Comparison of ENCODE assay signal across 23 cellular contexts in genomic region chr11:116700586-116701220, GRCh38.
"Had no signal": no experiment of that assay in that cellular context is flagged by ENCODE, and none has a peak within 500 bp of the region (broad histone marks: within the 10 kb centered on the region; RNA-seq: fewer than 3 reads in every experiment).

No MANE protein-coding gene starts in this region.

- H3K4me3 Mint-ChIP-seq: activated CD4-positive, alpha-beta memory T cell treated with anti-CD3 and anti-CD28 coated beads, Interleukin-2, amount 10 ng/mL, durations not matched to agents 7 days and 5 days; activated CD4-positive, alpha-beta T cell treated with anti-CD3 and anti-CD28 coated beads, Interleukin-2, amount 10 ng/mL, durations not matched to agents 7 days and 5 days; dendritic cell treated with granulocyte-macrophage colony-stimulating factor and Interleukin-4, amounts not matched to agents 40 ng/mL and 50 ng/mL, for 4 days; naive B cell had no signal

- H3K4me3 ChIP-seq: esophagus muscularis mucosa, heart left ventricle, pancreas, psoas muscle, smooth muscle cell, thoracic aorta had no signal

- H3K9me3 Mint-ChIP-seq: activated CD4-positive, alpha-beta memory T cell treated with anti-CD3 and anti-CD28 coated beads, Interleukin-2, amount 10 ng/mL, durations not matched to agents 7 days and 5 days; activated CD4-positive, alpha-beta T cell treated with anti-CD3 and anti-CD28 coated beads, Interleukin-2, amount 10 ng/mL, durations not matched to agents 7 days and 5 days; activated naive CD4-positive, alpha-beta T cell treated with anti-CD3 and anti-CD28 coated beads, Interleukin-2, amount 50 U/mL, for 72 hours; dendritic cell treated with granulocyte-macrophage colony-stimulating factor and Interleukin-4, amounts not matched to agents 40 ng/mL and 50 ng/mL, for 4 days; naive B cell had no signal

- H3K36me3 Mint-ChIP-seq: activated naive CD4-positive, alpha-beta T cell treated with anti-CD3 and anti-CD28 coated beads, Interleukin-2, amount 50 U/mL, for 72 hours; naive B cell had no signal

- H3K27ac Mint-ChIP-seq: activated CD4-positive, alpha-beta memory T cell treated with anti-CD3 and anti-CD28 coated beads, Interleukin-2, amount 10 ng/mL, durations not matched to agents 7 days and 5 days; activated CD4-positive, alpha-beta T cell treated with anti-CD3 and anti-CD28 coated beads, Interleukin-2, amount 10 ng/mL, durations not matched to agents 7 days and 5 days; activated naive CD4-positive, alpha-beta T cell treated with anti-CD3 and anti-CD28 coated beads, Interleukin-2, amount 50 U/mL, for 72 hours; dendritic cell treated with granulocyte-macrophage colony-stimulating factor and Interleukin-4, amounts not matched to agents 40 ng/mL and 50 ng/mL, for 4 days had no signal

- H3K4me1 Mint-ChIP-seq: activated CD4-positive, alpha-beta T cell treated with anti-CD3 and anti-CD28 coated beads, Interleukin-2, amount 10 ng/mL, durations not matched to agents 7 days and 5 days; naive B cell had no signal

- H3K4me1 ChIP-seq: esophagus muscularis mucosa, heart left ventricle, pancreas, psoas muscle had no signal

- H3K27me3 ChIP-seq: foreskin keratinocyte, pancreas had no signal

- H3K4me2 ChIP-seq: smooth muscle cell had no signal

- DNase-seq: activated CD4-positive, alpha-beta memory T cell treated with anti-CD3 and anti-CD28 coated beads, Interleukin-2, amount 10 ng/mL, durations not matched to agents 7 days and 5 days; activated CD4-positive, alpha-beta T cell treated with anti-CD3 and anti-CD28 coated beads, Interleukin-2, amount 10 ng/mL, durations not matched to agents 7 days and 5 days; activated CD4-positive, CD25-positive, alpha-beta regulatory T cell treated with anti-CD3 and anti-CD28 coated beads, Interleukin-2, amount 50 U/mL, for 72 hours; activated naive CD4-positive, alpha-beta T cell; activated T-cell treated with anti-CD3 and anti-CD28 coated beads, Interleukin-2, amount 50 U/mL, for 48 hours; effector CD4-positive, alpha-beta T cell; foreskin keratinocyte; heart left ventricle; kidney glomerular epithelial cell; naive B cell; psoas muscle; stimulated activated CD4-positive, alpha-beta T cell treated with anti-CD3 and anti-CD28 coated beads, Interleukin-15, amount 100 ng/mL, for 24 hours; stimulated activated CD4-positive, alpha-beta T cell treated with anti-CD3 and anti-CD28 coated beads, Interleukin-2, amount 100 ng/mL, for 24 hours; stimulated activated naive CD4-positive, alpha-beta T cell; T-helper 2 cell; trophoblast cell had no signal

- ATAC-seq: activated naive CD4-positive, alpha-beta T cell treated with anti-CD3 and anti-CD28 coated beads, Interleukin-2, amount 50 U/mL, for 72 hours; foreskin keratinocyte; heart left ventricle; left lobe of liver; pancreas; psoas muscle had no signal

- H3K36me3 ChIP-seq: esophagus muscularis mucosa, heart left ventricle, pancreas, thoracic aorta had no signal

- H3K27ac ChIP-seq: esophagus muscularis mucosa, foreskin keratinocyte, heart left ventricle, pancreas, psoas muscle, thoracic aorta had no signal

- H3K9me3 ChIP-seq: esophagus muscularis mucosa, heart left ventricle, pancreas, psoas muscle, thoracic aorta had no signal
